9 cellular contexts compared by ENCODE assay signal in genomic region chr10:132408367-132408781, GRCh38. TPM values are rescaled to one million over a fixed set of nuclear protein-coding genes. Genes with fewer than 3 reads are reported as not detected.
DNase-seq lines count a peak whose midpoint lies in the region; ATAC-seq and TF ChIP-seq lines count a peak whose summit lies in the region.
"Had no signal": no experiment of that assay in that cellular context is flagged by ENCODE, and none has a peak within 500 bp of the region (broad histone marks: within the 10 kb centered on the region; RNA-seq: fewer than 3 reads in every experiment).

No MANE protein-coding gene starts in this region.

- H3K4me3 ChIP-seq in right atrium auricular region (no peak overlapping the region), parathyroid adenoma (ENCODE audit: low read depth, low read length) (peak overlapping the region; percentile 63)

- no peaks in the 10 kb centered on the region for H3K9me3 ChIP-seq in right atrium auricular region
- no peaks in the 10 kb centered on the region for H3K9me3 ChIP-seq in parathyroid adenoma (ENCODE audit: control insufficient read depth, low read length)

- ATAC-seq in GM21786 (IDR thresholded peaks at IDR 0.05; ENCODE audit: unreplicated experiment): no peak

- peaks cover 45% of the 10 kb centered on the region for H3K79me2 ChIP-seq in parathyroid adenoma

- H3K36me3 ChIP-seq in right atrium auricular region: peaks cover 19% of the 10 kb centered on the region
- H3K36me3 ChIP-seq in parathyroid adenoma (ENCODE audit: control insufficient read depth, insufficient read depth, low read length): no peaks in the 10 kb centered on the region

- TF ChIP-seq CTCF in right atrium auricular region (IDR thresholded peaks at IDR 0.05) (no peak), parathyroid adenoma (IDR thresholded peaks at IDR 0.05) (no peak)

- DNase-seq in COLO668 (lab: John Stamatoyannopoulos, UW; ENCODE audit: unreplicated experiment) (peak; percentile 70), UCSD-AML1 (lab: John Stamatoyannopoulos, UW; ENCODE audit: unreplicated experiment) (peak; percentile 68), right atrium auricular region (ENCODE audit: low spot score) (no peak), NCI-H82 treated with DMSO at 0.1 percent for 48 hours (lab: John Stamatoyannopoulos, UW; ENCODE audit: unreplicated experiment) (no peak), DMS114 treated with DMSO at 0.1 percent for 48 hours (lab: John Stamatoyannopoulos, UW; ENCODE audit: unreplicated experiment) (no peak)
- DNase-seq in stimulated activated CD4-positive, alpha-beta T cell treated with anti-CD3 and anti-CD28 coated beads, Interleukin-1b, Interleukin-23, amount 100 ng/mL, for 48 hours: no peak
- DNase-seq: stimulated activated CD4-positive, alpha-beta T cell treated with anti-CD3 and anti-CD28 coated beads, Interleukin-15, amount 100 ng/mL, for 24 hours had no signal

- no peaks in the 10 kb centered on the region for H3K27me3 ChIP-seq in right atrium auricular region
- H3K27me3 ChIP-seq in parathyroid adenoma (ENCODE audit: control insufficient read depth, insufficient read depth, low read length): no peaks in the 10 kb centered on the region

- peak overlapping the region; percentile 90 for H3K4me2 ChIP-seq in parathyroid adenoma (ENCODE audit: low read length)

- H3K27ac ChIP-seq in right atrium auricular region (peak overlapping the region; percentile 63 to 68), parathyroid adenoma (peak overlapping the region; percentile 100)

- H2AFZ ChIP-seq in parathyroid adenoma: peak overlapping the region; percentile 74

- H3K4me1 ChIP-seq in right atrium auricular region (peaks cover 0 to 49% of the 10 kb centered on the region in 2 donors), parathyroid adenoma (peaks cover 52% of the 10 kb centered on the region)

- H3K9ac ChIP-seq in parathyroid adenoma: peak overlapping the region; percentile 69

RNA-seq across cellular contexts. Expression of gene PWWP2B, which starts 11.4 kb away (rescaled TPM):
- 1 to 10 TPM; 7.7 to 8.1 TPM for total RNA-seq in right atrium auricular region

Comparison
In these comparisons a context has a peak if more than half of its experiments do, and no peak if none do; other contexts are left out.
1. DNase-seq: peak in COLO668 (single experiment) and UCSD-AML1 (single experiment); none in right atrium auricular region (single experiment), NCI-H82 treated with DMSO at 0.1 percent for 48 hours (single experiment), DMS114 treated with DMSO at 0.1 percent for 48 hours (single experiment) and stimulated activated CD4-positive, alpha-beta T cell treated with anti-CD3 and anti-CD28 coated beads, Interleukin-1b, Interleukin-23, amount 100 ng/mL, for 48 hours (single experiment).